29 cellular contexts compared by ENCODE assay signal in the genomic region with DNA sequence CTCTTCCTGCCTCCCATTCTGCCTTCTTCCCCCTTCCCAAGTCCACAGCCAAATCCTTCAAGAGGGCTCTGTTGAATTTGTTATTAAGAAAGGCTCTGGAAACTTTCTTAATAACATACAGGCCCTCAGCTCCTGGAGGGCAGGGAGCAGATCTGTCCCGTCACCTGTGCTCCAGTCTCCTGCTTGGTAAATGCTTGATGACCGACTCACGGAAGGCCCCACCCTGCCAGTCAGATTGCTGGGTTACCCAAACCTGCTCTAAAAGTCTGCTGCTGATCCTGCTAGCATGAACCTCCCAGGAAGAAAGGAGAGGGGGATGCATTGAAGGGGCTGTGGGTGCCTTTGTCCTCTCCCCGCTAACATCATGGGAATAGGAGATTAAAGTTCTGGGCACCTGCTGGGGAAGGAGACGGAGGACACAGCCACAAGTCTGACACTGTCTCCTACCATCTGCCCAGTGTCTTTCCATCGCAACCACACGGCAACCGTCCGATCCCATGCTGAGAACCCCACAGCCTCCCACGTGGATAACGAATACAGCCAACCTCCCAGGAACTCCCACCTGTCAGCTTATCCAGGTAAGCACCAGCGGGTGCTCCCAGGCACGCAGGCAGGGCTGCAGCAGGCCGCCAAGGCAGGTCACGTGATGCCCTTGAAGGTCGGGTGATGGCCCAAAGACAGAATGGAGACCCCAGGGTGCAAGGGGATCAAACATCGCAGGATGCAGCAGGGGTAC. TPM values are rescaled to one million over a fixed set of nuclear protein-coding genes. Genes with fewer than 3 reads are reported as not detected.
DNase-seq lines count a peak whose midpoint lies in the region; ATAC-seq, FAIRE-seq and TF ChIP-seq lines count a peak whose summit lies in the region.
"Had no signal": no experiment of that assay in that cellular context is flagged by ENCODE, and none has a peak within 500 bp of the region (broad histone marks: within the 10 kb centered on the region; RNA-seq: fewer than 3 reads in every experiment).

No MANE protein-coding gene starts in this region.

- H3K36me3 Mint-ChIP-seq in naive thymus-derived CD8-positive, alpha-beta T cell = peaks cover 0 to 62% (median 29%) of the 10 kb centered on the region in 3 donors
- H3K36me3 Mint-ChIP-seq in stimulated activated effector memory CD8-positive, alpha-beta T cell treated with anti-CD3 and anti-CD28 coated beads, Interleukin-12 subunit alpha, Interleukin-12 subunit beta, amount 100 ng/mL, for 72 hours = peaks cover 88% of the 10 kb centered on the region

- POLR2A ChIA-PET in GM12878 (lab: Charles Lee) = no interaction called here
- POLR2A ChIA-PET in naive thymus-derived CD8-positive, alpha-beta T cell (lab: Charles Lee) = interaction anchor here (0.6 to 1.3 kb wide), 5 partner anchors 16 to 209 kb away, joined by 3 to 4 read pairs (median 3); no protein-coding TSS in a partner anchor

- H3K9me3 Mint-ChIP-seq in naive thymus-derived CD8-positive, alpha-beta T cell = no peaks in the 10 kb centered on the region
- no peaks in the 10 kb centered on the region for H3K9me3 Mint-ChIP-seq in stimulated activated effector memory CD8-positive, alpha-beta T cell treated with anti-CD3 and anti-CD28 coated beads, Interleukin-12 subunit alpha, Interleukin-12 subunit beta, amount 100 ng/mL, for 72 hours
- H3K9me3 Mint-ChIP-seq: CD14-positive monocyte; GM23338; nephron; stimulated activated memory B cell treated with anti-CD40 and anti-IgM and Interleukin-4, amounts not matched to agents 10 μg/mL and 1 μg/mL and 100 μg/mL, for 72 hours had no signal

- H3K4me3 Mint-ChIP-seq in naive thymus-derived CD8-positive, alpha-beta T cell = peak overlapping the region in 1 of 10 donors; percentile 2
- no peak overlapping the region for H3K4me3 Mint-ChIP-seq in stimulated activated effector memory CD8-positive, alpha-beta T cell treated with anti-CD3 and anti-CD28 coated beads, Interleukin-12 subunit alpha, Interleukin-12 subunit beta, amount 100 ng/mL, for 72 hours
- H3K4me3 Mint-ChIP-seq: CD14-positive monocyte; GM23338; nephron; stimulated activated memory B cell treated with anti-CD40 and anti-IgM and Interleukin-4, amounts not matched to agents 10 μg/mL and 1 μg/mL and 100 μg/mL, for 72 hours had no signal

- H3K27ac Mint-ChIP-seq in naive thymus-derived CD8-positive, alpha-beta T cell = peak overlapping the region; percentile 57 to 100 (median 88)
- H3K27ac Mint-ChIP-seq in stimulated activated effector memory CD8-positive, alpha-beta T cell treated with anti-CD3 and anti-CD28 coated beads, Interleukin-12 subunit alpha, Interleukin-12 subunit beta, amount 100 ng/mL, for 72 hours = no peak overlapping the region
- H3K27ac Mint-ChIP-seq: GM23338; stimulated activated memory B cell treated with anti-CD40 and anti-IgM and Interleukin-4, amounts not matched to agents 10 μg/mL and 1 μg/mL and 100 μg/mL, for 72 hours had no signal

- peaks cover 36 to 73% (median 55%) of the 10 kb centered on the region in 4 donors for H3K4me1 Mint-ChIP-seq in naive thymus-derived CD8-positive, alpha-beta T cell
- H3K4me1 Mint-ChIP-seq in stimulated activated effector memory CD8-positive, alpha-beta T cell treated with anti-CD3 and anti-CD28 coated beads, Interleukin-12 subunit alpha, Interleukin-12 subunit beta, amount 100 ng/mL, for 72 hours = peaks cover 10% of the 10 kb centered on the region

- no peak for TF ChIP-seq POLR2A in H54 (IDR thresholded peaks at IDR 0.05; ENCODE audit: low read depth, low read length)
- 0 out of 2 replicates have a peak, but pooled peaks have one; percentile 38 for TF ChIP-seq POLR2A in GM12878 (IDR thresholded peaks at IDR 0.05; ENCODE audit: low read depth, low read length)

- TF ChIP-seq EP300 in GM12878 (IDR thresholded peaks at IDR 0.05; ENCODE audit: borderline replicate concordance in 1 of 2, control insufficient read depth in 1 of 2, low read depth in 2 of 2, low read length in 2 of 2) = no peak

- no peaks in the 10 kb centered on the region for H3K27me3 ChIP-seq in GM12878 (replicated peaks in 1 of 2; ENCODE audit: control insufficient read depth in 2 of 2, insufficient read depth in 2 of 2, low read length in 1 of 2)
- H3K27me3 ChIP-seq: esophagus squamous epithelium had no signal

- no peak overlapping the region for H3K4me3 ChIP-seq in GM12878
- H3K4me3 ChIP-seq: esophagus squamous epithelium, GM23338 had no signal

- no peak overlapping the region for H3K4me2 ChIP-seq in GM12878 (ENCODE audit: control insufficient read depth, insufficient read depth)
- H3K4me2 ChIP-seq: GM23338 had no signal

- H3K36me3 ChIP-seq in GM12878 (ENCODE audit: control insufficient read depth in 2 of 2, insufficient read depth in 2 of 2, low read length in 1 of 2) = no peaks in the 10 kb centered on the region; a peak in 1 of 4 replicates

- peaks cover 4% of the 10 kb centered on the region for H3K4me1 ChIP-seq in GM12878 (ENCODE audit: control insufficient read depth, insufficient read depth, low read length)

- H3K27me3 Mint-ChIP-seq in naive thymus-derived CD8-positive, alpha-beta T cell = no peaks in the 10 kb centered on the region
- H3K27me3 Mint-ChIP-seq: stimulated activated memory B cell treated with anti-CD40 and anti-IgM and Interleukin-4, amounts not matched to agents 10 μg/mL and 1 μg/mL and 100 μg/mL, for 72 hours had no signal

- SMC1A ChIA-PET in GM12878 (lab: Charles Lee; ENCODE audit: uncharacterized antibody, unreplicated experiment) = no interaction called here

- no peaks in the 10 kb centered on the region for H3K9me3 ChIP-seq in GM12878 (replicated peaks; ENCODE audit: control insufficient read depth, insufficient read depth, low read length)
- H3K9me3 ChIP-seq: esophagus squamous epithelium had no signal

- TF ChIP-seq CTCF in GM12878 (IDR thresholded peaks at IDR 0.05 in 2 of 3, conservative IDR thresholded peaks at IDR 0.05 in 1 of 3; ENCODE audit: control insufficient read depth in 2 of 3, extremely low read depth in 1 of 3, insufficient read depth in 1 of 3, low read depth in 3 of 3, low read length in 3 of 3) = no peak

- 77% methylated on average over 17 of the region's 17 CpGs for WGBS in GM12878 (ENCODE audit: insufficient coverage, insufficient replicate concordance, low lambda C conversion rate, missing lambda C conversion rate)

- H2AFZ ChIP-seq in GM12878 (ENCODE audit: control insufficient read depth, low read depth, low read length) = no peak overlapping the region
- H2AFZ ChIP-seq: GM23338 had no signal

- no peak for FAIRE-seq in H54 (lab: Jason Lieb, UNC)
- FAIRE-seq in GM12878 (lab: Jason Lieb, UNC) = no peak
- FAIRE-seq: astrocyte had no signal

- ATAC-seq in GM12878 (no peak), HG02759 (IDR thresholded peaks at IDR 0.05; ENCODE audit: unreplicated experiment) (no peak)
- no peak for ATAC-seq in naive thymus-derived CD8-positive, alpha-beta T cell
- no peak for ATAC-seq in stimulated activated effector memory CD8-positive, alpha-beta T cell treated with anti-CD3 and anti-CD28 coated beads, Interleukin-12 subunit alpha, Interleukin-12 subunit beta, amount 100 ng/mL, for 72 hours
- ATAC-seq: GM23338; left cardiac atrium; stimulated activated memory B cell treated with anti-CD40 and anti-IgM and Interleukin-4, amounts not matched to agents 10 μg/mL and 1 μg/mL and 100 μg/mL, for 72 hours had no signal

- H3K79me2 ChIP-seq in GM12878 (ENCODE audit: control insufficient read depth, insufficient read depth, low read length) = no peaks in the 10 kb centered on the region

- no peak overlapping the region for H3K27ac ChIP-seq in GM12878 (ENCODE audit: control insufficient read depth, insufficient read depth)
- H3K27ac ChIP-seq: esophagus squamous epithelium had no signal

- no peaks in the 10 kb centered on the region for H4K20me1 ChIP-seq in GM12878 (ENCODE audit: control insufficient read depth, insufficient read depth)

- RAD21 ChIA-PET in GM12878 (lab: Charles Lee; ENCODE audit: unreplicated experiment) = no interaction called here

- no TSS peak for BruUV-seq in GM12878 (replicated peaks; lab: Mats Ljungman, UMichigan)

- no peak for TF ChIP-seq RAD21 in GM12878 (IDR thresholded peaks at IDR 0.05; ENCODE audit: insufficient read depth, low read depth, low read length)

- H3K9ac ChIP-seq in GM12878 (ENCODE audit: control insufficient read depth, insufficient read depth, low read length) = no peak overlapping the region

- CTCF ChIA-PET in GM12878 (lab: Yijun Ruan, JAX) = interaction anchor here (1.1 kb wide), 1 partner anchor 74 kb away, joined by 3 read pairs; no protein-coding TSS in a partner anchor

- peak; percentile 18 for DNase-seq in activated T-cell treated with anti-CD3 and anti-CD28 coated beads, Interleukin-2, amount 50 U/mL, for 1 hour
- no peak for DNase-seq in activated T-cell treated with anti-CD3 and anti-CD28 coated beads for 4 hours
- peak; percentile 34 for DNase-seq in H54 (ENCODE audit: insufficient read length, low spot score)
- no peak for DNase-seq in GM12878 (ENCODE audit: low read depth, low spot score)
- peak in 1 of 10 donors; percentile 60 for DNase-seq in naive thymus-derived CD8-positive, alpha-beta T cell
- no peak for DNase-seq in NCI-H146 treated with DMSO at 0.1 percent for 48 hours (lab: John Stamatoyannopoulos, UW; ENCODE audit: unreplicated experiment)
- DNase-seq in stimulated activated effector memory CD8-positive, alpha-beta T cell treated with anti-CD3 and anti-CD28 coated beads, Interleukin-12 subunit alpha, Interleukin-12 subunit beta, amount 100 ng/mL, for 72 hours (ENCODE audit: low spot score in 2 of 2) = no peak
- DNase-seq: activated gamma-delta T cell; effector memory CD4-positive, alpha-beta T cell; esophagus squamous epithelium; GF-D8; Kasumi-1; left cardiac atrium; NCI-H1092; NCI-H2029; NCI-H345; NCI-H82; OCI-M1; SIG-M5; T-helper 1 cell had no signal

- intact Hi-C loops in GM12878 (cut with micrococcal nuclease; ENCODE audit: unreplicated experiment) = loop anchor here (5.0 kb wide), 1 partner anchor 82 kb away; no protein-coding TSS in a partner anchor

- in situ Hi-C loops in GM12878 (cut with MboI) = no loop called here

RNA-seq across cellular contexts. Expression of a gene that starts 22.5 kb away (rescaled TPM):
- not detected in 2 replicates for total RNA-seq in GM12878 (2013; cell fraction: nucleolus; rRNA removed)
- total RNA-seq in GM12878 (2014; rRNA removed) (0.17 and 0.22 TPM in 2 replicates), GM12878 (2014; rRNA removed; fragmentation: Illumina TruSeq; extraction: Trizol) (0.04 and 0.09 TPM in 2 replicates), GM12878 (2021) (0.58 and 0.87 TPM in 2 replicates)
- not detected for polyA plus RNA-seq in GM12878 (2011; ENCODE audit: low read depth)
- polyA plus RNA-seq in GM12878 (2011; rRNA removed) (not detected in 2 replicates), GM12878 (2014; fragmentation: Illumina TruSeq; extraction: Trizol) (0.16 and 0.17 TPM in 2 replicates), GM12878 (2014; fragmentation: Nextera tagmentation; extraction: Ambion mirVana) (under 1 TPM in 1 of 2 experiments, not detected in 1; 0.02 TPM), GM12878 (2014; rRNA removed) (0.18 and 0.19 TPM in 2 replicates), GM12878 (2016; fragmentation: Nextera tagmentation; extraction: Ambion mirVana) (under 1 TPM; 0.23 to 0.35 TPM)
- polyA plus RNA-seq in GM12878 (2011; cell fraction: cytosol; rRNA removed) = 0.04 TPM in 1 of 2 replicates, not detected in the other
- polyA plus RNA-seq in GM12878 (2011; cell fraction: nucleus; rRNA removed) = not detected in 2 replicates
- 0.08 and 0.23 TPM in 2 replicates for polyA plus RNA-seq in GM12878 (2012)
- not detected in 2 replicates for polyA minus RNA-seq in GM12878 (2011; rRNA and poly(A)+ RNA removed)
- not detected in 2 replicates for polyA minus RNA-seq in GM12878 (2011; cell fraction: cytosol; rRNA and poly(A)+ RNA removed)
- polyA minus RNA-seq in GM12878 (2011; cell fraction: nucleus; rRNA and poly(A)+ RNA removed) = not detected in 2 replicates
- 100 to 1,000 TPM; 165 to 174 TPM for total RNA-seq in naive thymus-derived CD8-positive, alpha-beta T cell
- 100 to 1,000 TPM; 136 to 227 (median 192) TPM for polyA plus RNA-seq in naive thymus-derived CD8-positive, alpha-beta T cell
- total RNA-seq: astrocyte, glomerular endothelial cell, GM23338, HT1080, temporal lobe had no signal
- polyA plus RNA-seq: GM23338 had no signal

RNA-seq across cellular contexts. Expression of a gene that starts 36.5 kb away (rescaled TPM):
- 34.6 and 37.0 TPM in 2 replicates for total RNA-seq in GM12878 (2013; cell fraction: nucleolus; rRNA removed)
- 7.4 and 8.6 TPM in 2 replicates for total RNA-seq in GM12878 (2014; rRNA removed)
- total RNA-seq in GM12878 (2014; rRNA removed; fragmentation: Illumina TruSeq; extraction: Trizol) = 4.1 and 4.8 TPM in 2 replicates
- total RNA-seq in GM12878 (2021) = 15.6 and 16.5 TPM in 2 replicates
- 2.7 TPM for polyA plus RNA-seq in GM12878 (2011; ENCODE audit: low read depth)
- polyA plus RNA-seq in GM12878 (2011; rRNA removed) = 5.1 and 7.0 TPM in 2 replicates
- polyA plus RNA-seq in GM12878 (2011; cell fraction: cytosol; rRNA removed) = 9.4 and 9.9 TPM in 2 replicates
- polyA plus RNA-seq in GM12878 (2011; cell fraction: nucleus; rRNA removed) = 17.3 and 19.7 TPM in 2 replicates
- 7.0 and 7.9 TPM in 2 replicates for polyA plus RNA-seq in GM12878 (2012)
- 2.2 and 5.0 TPM in 2 replicates for polyA plus RNA-seq in GM12878 (2014; fragmentation: Illumina TruSeq; extraction: Trizol)
- under 1 TPM; 0.39 to 0.88 TPM for polyA plus RNA-seq in GM12878 (2014; fragmentation: Nextera tagmentation; extraction: Ambion mirVana)
- polyA plus RNA-seq in GM12878 (2014; rRNA removed) = 8.6 and 9.0 TPM in 2 replicates
- 1 to 10 TPM; 8.7 to 9.6 TPM for polyA plus RNA-seq in GM12878 (2016; fragmentation: Nextera tagmentation; extraction: Ambion mirVana)
- 4.9 and 11.4 TPM in 2 replicates for polyA minus RNA-seq in GM12878 (2011; rRNA and poly(A)+ RNA removed)
- polyA minus RNA-seq in GM12878 (2011; cell fraction: cytosol; rRNA and poly(A)+ RNA removed) = 5.2 and 6.9 TPM in 2 replicates
- polyA minus RNA-seq in GM12878 (2011; cell fraction: nucleus; rRNA and poly(A)+ RNA removed) = 5.0 and 9.1 TPM in 2 replicates
- total RNA-seq in naive thymus-derived CD8-positive, alpha-beta T cell = 1 to 10 TPM; 5.4 to 6.3 TPM
- 1 to 10 TPM in 1 of 3 donors, under 1 TPM in 2; 0.62 to 1.3 (median 0.86) TPM for polyA plus RNA-seq in naive thymus-derived CD8-positive, alpha-beta T cell

Comparison
In these comparisons a context has a peak if more than half of its experiments do, and no peak if none do; other contexts are left out.
1. DNase-seq: peak in activated T-cell treated with anti-CD3 and anti-CD28 coated beads, Interleukin-2, amount 50 U/mL, for 1 hour (single experiment) and H54 (single experiment); none in activated T-cell treated with anti-CD3 and anti-CD28 coated beads for 4 hours (single experiment), GM12878 (single experiment), NCI-H146 treated with DMSO at 0.1 percent for 48 hours (single experiment) and stimulated activated effector memory CD8-positive, alpha-beta T cell treated with anti-CD3 and anti-CD28 coated beads, Interleukin-12 subunit alpha, Interleukin-12 subunit beta, amount 100 ng/mL, for 72 hours (0 of 2).
2. RNA of a gene that starts 22.5 kb away (total RNA-seq): 165 to 174 TPM in naive thymus-derived CD8-positive, alpha-beta T cell; 0.04 to 0.87 TPM in GM12878; every median in the first group is over 10 times any median in the second.